In genomic region chr12:96407429-96408097, GRCh38 we compare ENCODE assay signal across 8 cellular contexts. TPM values are rescaled to one million over a fixed set of nuclear protein-coding genes. Genes with fewer than 3 reads are reported as not detected.
A peak's percentile ranks its signal among the peaks of the same experiment; 100 is the strongest.
DNase-seq lines count a peak whose midpoint lies in the region; ATAC-seq and TF ChIP-seq lines count a peak whose summit lies in the region.
"Not testable (repeated sequence)": the region's sequence is repeated elsewhere in the genome, so short reads cannot be mapped to it uniquely, and the experiment has no call there.

No MANE protein-coding gene starts in this region.

- TF ChIP-seq CTCF in GM10266 (IDR thresholded peaks at IDR 0.05; ENCODE audit: control insufficient read depth, insufficient read depth, low read depth, missing control alignments); OCI-LY3 (IDR thresholded peaks at IDR 0.05; ENCODE audit: low read depth, low read length); fibroblast of mammary gland (conservative IDR thresholded peaks at IDR 0.05; ENCODE audit: control insufficient read depth, insufficient read depth, low read depth, low read length); gastrocnemius medialis (IDR thresholded peaks at IDR 0.05 in 4 of 5, conservative IDR thresholded peaks at IDR 0.05 in 1 of 5): not testable (repeated sequence)

- not testable (repeated sequence) for H4K20me1 ChIP-seq in OCI-LY3 (ENCODE audit: insufficient read depth, low read length)

- H3K79me2 ChIP-seq in OCI-LY3 (ENCODE audit: low read length): not testable (repeated sequence)

- H3K4me2 ChIP-seq in OCI-LY3 (ENCODE audit: low read length): peak overlapping the region; percentile 72

- not testable (repeated sequence) for H3K9me3 ChIP-seq in OCI-LY3 (ENCODE audit: insufficient read depth, low read length); gastrocnemius medialis

- DNase-seq in GM10266 (ENCODE audit: extremely low spot score) (peak; percentile 71), fibroblast of mammary gland (ENCODE audit: low read depth) (peak; percentile 45)
- not testable (repeated sequence) for DNase-seq in gastrocnemius medialis

- peak overlapping the region; percentile 39 for H3K4me3 ChIP-seq in OCI-LY3 (ENCODE audit: low read length)
- not testable (repeated sequence) for H3K4me3 ChIP-seq in fibroblast of mammary gland (ENCODE audit: control insufficient read depth, low read depth, low read length); gastrocnemius medialis

- H3K27ac ChIP-seq in OCI-LY3 (ENCODE audit: low read length): peak overlapping the region; percentile 36; the same call in 1 of the 2 replicates
- not testable (repeated sequence) for H3K27ac ChIP-seq in gastrocnemius medialis

- H3K27me3 ChIP-seq in OCI-LY3 (ENCODE audit: low read depth, low read length); gastrocnemius medialis: not testable (repeated sequence)

- H3K9ac ChIP-seq in OCI-LY3 (ENCODE audit: low read length): peak overlapping the region; percentile 8; the same call in 1 of the 2 replicates

- H3K4me1 ChIP-seq in OCI-LY3 (ENCODE audit: low read length): peaks cover 29% of the 10 kb centered on the region
- not testable (repeated sequence) for H3K4me1 ChIP-seq in gastrocnemius medialis

- TF ChIP-seq POLR2A in gastrocnemius medialis (IDR thresholded peaks at IDR 0.05): not testable (repeated sequence)

- in situ Hi-C loops in gastrocnemius medialis (cut with MboI; ENCODE audit: low sequenced_read_pairs in 4 of 4): loop anchor here in 2 of 4 donors (10.0 to 25.0 kb wide), 3 partner anchors 193 to 363 kb away; no protein-coding TSS in a partner anchor

- not testable (repeated sequence) for H3K36me3 ChIP-seq in OCI-LY3 (replicated peaks; ENCODE audit: low read depth, low read length); gastrocnemius medialis

- intact Hi-C loops in gastrocnemius medialis (cut with DNase I; ENCODE audit: low total_unique reads): loop anchor here (10.0 kb wide), 2 partner anchors 343 to 497 kb away; partner anchors contain the start of gene NEDD1

- H2AFZ ChIP-seq in OCI-LY3 (ENCODE audit: low read depth, low read length): peak overlapping the region; percentile 51; the same call in 1 of the 2 replicates

- peak; percentile 93 for ATAC-seq in GM19025 (IDR thresholded peaks at IDR 0.05; ENCODE audit: low read depth, unreplicated experiment)
- peak; percentile 90 for ATAC-seq in GM21526 (IDR thresholded peaks at IDR 0.05; ENCODE audit: low FRiP score, unreplicated experiment)
- peak; percentile 83 for ATAC-seq in HG02970 (IDR thresholded peaks at IDR 0.05; ENCODE audit: low FRiP score, unreplicated experiment)
- ATAC-seq in HG03460 (IDR thresholded peaks at IDR 0.05; ENCODE audit: unreplicated experiment): peak; percentile 92
- ATAC-seq in gastrocnemius medialis: peak; percentile 42 to 51

RNA-seq across cellular contexts. Expression of gene CDK17, which starts 7.3 kb away (rescaled TPM):
- total RNA-seq in gastrocnemius medialis: 10 to 100 TPM; 10.9 to 25.1 (median 20.9) TPM
